Comparison of ENCODE assay signal across 9 cellular contexts in the genomic region with DNA sequence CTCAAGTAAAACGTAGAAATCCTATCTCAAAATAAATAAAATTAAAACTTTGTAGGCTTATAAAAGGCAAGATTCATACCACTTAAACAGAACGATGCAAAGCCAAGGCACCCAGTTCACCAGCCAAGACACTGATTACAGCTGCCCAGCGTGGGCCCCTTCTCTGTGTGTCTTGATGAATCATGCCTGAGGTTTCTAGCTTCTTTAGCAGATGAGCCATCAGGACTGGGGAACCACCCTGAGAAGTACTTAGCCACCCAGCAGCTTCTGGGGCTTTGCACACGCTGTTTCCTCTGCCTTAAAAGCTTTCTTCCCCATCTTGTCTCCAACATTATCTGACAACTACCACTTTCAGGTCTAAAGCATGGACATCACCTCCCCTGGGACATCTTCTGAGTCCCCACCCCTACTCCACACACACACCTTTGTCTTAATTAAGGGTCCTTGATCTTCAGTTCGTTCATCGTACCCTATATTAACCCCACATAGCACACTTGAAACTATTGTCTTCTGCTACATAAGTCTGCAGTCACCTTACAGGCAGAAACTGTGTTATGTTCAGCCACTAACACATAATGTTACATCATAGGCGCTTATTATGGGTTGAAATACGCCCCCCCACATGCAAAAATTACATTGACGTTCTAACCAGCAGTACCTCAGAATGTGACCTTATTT. TPM values are rescaled to one million over a fixed set of nuclear protein-coding genes. Genes with fewer than 3 reads are reported as not detected.
DNase-seq lines count a peak whose midpoint lies in the region; ATAC-seq and FAIRE-seq lines count a peak whose summit lies in the region.
"Had no signal": no experiment of that assay in that cellular context is flagged by ENCODE, and none has a peak within 500 bp of the region (broad histone marks: within the 10 kb centered on the region; RNA-seq: fewer than 3 reads in every experiment).

No MANE protein-coding gene starts in this region.

- peak; percentile 96 for ATAC-seq in GM19351 (IDR thresholded peaks at IDR 0.05; ENCODE audit: unreplicated experiment)

- peak; percentile 87 for DNase-seq in A172 (ENCODE audit: low spot score)
- DNase-seq in Kasumi-1 (lab: John Stamatoyannopoulos, UW) = peak; percentile 77 to 87
- peak; percentile 78 for DNase-seq in activated CD8-positive, alpha-beta memory T cell treated with anti-CD3 and anti-CD28 coated beads for 24 hours
- DNase-seq in hepatic stellate cell (ENCODE audit: low spot score) = peak; percentile 73
- peak; percentile 91 for DNase-seq in urothelium cell line (ENCODE audit: low spot score)
- no peak for DNase-seq in NCI-H1105 treated with DMSO at 0.1 percent for 48 hours (lab: John Stamatoyannopoulos, UW)
- DNase-seq in effector CD8-positive, alpha-beta T cell (lab: John Stamatoyannopoulos, UW) = no peak

- FAIRE-seq in urothelium cell line (lab: Jason Lieb, UNC) = peak; percentile 87
- FAIRE-seq: G401.6 had no signal

RNA-seq across cellular contexts. Expression of a gene that starts 8.7 kb away (rescaled TPM):
- total RNA-seq in A172 (2014; rRNA removed; shearing (Covaris generic)) = 150 and 160 TPM in 2 replicates

RNA-seq across cellular contexts. Expression of a gene that starts 17.2 kb away (rescaled TPM):
- not detected in 2 replicates for total RNA-seq in A172 (2014; rRNA removed; shearing (Covaris generic))

RNA-seq across cellular contexts. Expression of a gene that starts 19.6 kb away (rescaled TPM):
- 0.12 and 0.50 TPM in 2 replicates for total RNA-seq in A172 (2014; rRNA removed; shearing (Covaris generic))

Comparison
In these comparisons a context has a peak if more than half of its experiments do, and no peak if none do; other contexts are left out.
1. DNase-seq: peak in A172 (single experiment), Kasumi-1 (2 of 2), activated CD8-positive, alpha-beta memory T cell treated with anti-CD3 and anti-CD28 coated beads for 24 hours (single experiment), hepatic stellate cell (single experiment) and urothelium cell line (single experiment); none in NCI-H1105 treated with DMSO at 0.1 percent for 48 hours (single experiment) and effector CD8-positive, alpha-beta T cell (single experiment).